2 cellular contexts compared by ENCODE assay signal in the genomic region with DNA sequence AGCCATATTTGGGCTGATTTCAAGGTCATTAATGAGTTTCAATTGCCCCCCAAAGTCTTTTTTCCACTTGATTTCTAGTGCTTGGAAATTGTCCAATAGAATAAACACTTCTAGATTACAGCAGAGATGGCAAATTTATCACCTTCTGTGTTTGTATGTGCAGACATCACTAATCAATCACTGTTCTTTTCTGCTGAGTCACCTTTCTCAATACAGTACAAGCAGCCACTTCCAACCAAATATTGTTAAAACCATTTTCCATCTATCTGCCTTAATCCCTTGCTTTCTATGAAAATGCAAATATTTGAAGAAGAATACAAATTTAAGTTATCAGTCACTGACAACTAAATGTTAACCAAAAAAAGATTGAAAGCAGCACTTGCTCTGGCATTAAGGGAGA.
TF ChIP-seq lines count a peak whose summit lies in the region.

No MANE protein-coding gene starts in this region.

TF ChIP-seq in HepG2, 621 proteins besides CTCF, POLR2A, EP300 and RAD21 (continued from another document):
- TF ChIP-seq, protein P1, sequence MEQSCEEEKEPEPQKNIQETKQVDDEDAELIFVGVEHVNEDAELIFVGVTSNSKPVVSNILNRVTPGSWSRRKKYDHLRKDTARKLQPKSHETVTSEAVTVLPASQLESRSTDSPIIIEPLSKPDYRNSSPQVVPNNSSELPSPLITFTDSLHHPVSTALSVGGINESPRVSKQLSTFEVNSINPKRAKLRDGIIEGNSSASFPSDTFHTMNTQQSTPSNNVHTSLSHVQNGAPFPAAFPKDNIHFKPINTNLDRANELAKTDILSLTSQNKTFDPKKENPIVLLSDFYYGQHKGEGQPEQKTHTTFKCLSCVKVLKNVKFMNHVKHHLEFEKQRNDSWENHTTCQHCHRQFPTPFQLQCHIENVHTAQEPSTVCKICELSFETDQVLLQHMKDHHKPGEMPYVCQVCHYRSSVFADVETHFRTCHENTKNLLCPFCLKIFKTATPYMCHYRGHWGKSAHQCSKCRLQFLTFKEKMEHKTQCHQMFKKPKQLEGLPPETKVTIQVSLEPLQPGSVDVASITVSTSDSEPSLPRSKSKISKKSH (CRISPR knock-in tag; IDR thresholded peaks at IDR 0.05; ENCODE audit: borderline replicate concordance), result no peak

TF ChIP-seq in GM23338, 12 proteins besides CTCF, POLR2A, EP300 and RAD21 (continued from another document):
- TF ChIP-seq, protein P2, sequence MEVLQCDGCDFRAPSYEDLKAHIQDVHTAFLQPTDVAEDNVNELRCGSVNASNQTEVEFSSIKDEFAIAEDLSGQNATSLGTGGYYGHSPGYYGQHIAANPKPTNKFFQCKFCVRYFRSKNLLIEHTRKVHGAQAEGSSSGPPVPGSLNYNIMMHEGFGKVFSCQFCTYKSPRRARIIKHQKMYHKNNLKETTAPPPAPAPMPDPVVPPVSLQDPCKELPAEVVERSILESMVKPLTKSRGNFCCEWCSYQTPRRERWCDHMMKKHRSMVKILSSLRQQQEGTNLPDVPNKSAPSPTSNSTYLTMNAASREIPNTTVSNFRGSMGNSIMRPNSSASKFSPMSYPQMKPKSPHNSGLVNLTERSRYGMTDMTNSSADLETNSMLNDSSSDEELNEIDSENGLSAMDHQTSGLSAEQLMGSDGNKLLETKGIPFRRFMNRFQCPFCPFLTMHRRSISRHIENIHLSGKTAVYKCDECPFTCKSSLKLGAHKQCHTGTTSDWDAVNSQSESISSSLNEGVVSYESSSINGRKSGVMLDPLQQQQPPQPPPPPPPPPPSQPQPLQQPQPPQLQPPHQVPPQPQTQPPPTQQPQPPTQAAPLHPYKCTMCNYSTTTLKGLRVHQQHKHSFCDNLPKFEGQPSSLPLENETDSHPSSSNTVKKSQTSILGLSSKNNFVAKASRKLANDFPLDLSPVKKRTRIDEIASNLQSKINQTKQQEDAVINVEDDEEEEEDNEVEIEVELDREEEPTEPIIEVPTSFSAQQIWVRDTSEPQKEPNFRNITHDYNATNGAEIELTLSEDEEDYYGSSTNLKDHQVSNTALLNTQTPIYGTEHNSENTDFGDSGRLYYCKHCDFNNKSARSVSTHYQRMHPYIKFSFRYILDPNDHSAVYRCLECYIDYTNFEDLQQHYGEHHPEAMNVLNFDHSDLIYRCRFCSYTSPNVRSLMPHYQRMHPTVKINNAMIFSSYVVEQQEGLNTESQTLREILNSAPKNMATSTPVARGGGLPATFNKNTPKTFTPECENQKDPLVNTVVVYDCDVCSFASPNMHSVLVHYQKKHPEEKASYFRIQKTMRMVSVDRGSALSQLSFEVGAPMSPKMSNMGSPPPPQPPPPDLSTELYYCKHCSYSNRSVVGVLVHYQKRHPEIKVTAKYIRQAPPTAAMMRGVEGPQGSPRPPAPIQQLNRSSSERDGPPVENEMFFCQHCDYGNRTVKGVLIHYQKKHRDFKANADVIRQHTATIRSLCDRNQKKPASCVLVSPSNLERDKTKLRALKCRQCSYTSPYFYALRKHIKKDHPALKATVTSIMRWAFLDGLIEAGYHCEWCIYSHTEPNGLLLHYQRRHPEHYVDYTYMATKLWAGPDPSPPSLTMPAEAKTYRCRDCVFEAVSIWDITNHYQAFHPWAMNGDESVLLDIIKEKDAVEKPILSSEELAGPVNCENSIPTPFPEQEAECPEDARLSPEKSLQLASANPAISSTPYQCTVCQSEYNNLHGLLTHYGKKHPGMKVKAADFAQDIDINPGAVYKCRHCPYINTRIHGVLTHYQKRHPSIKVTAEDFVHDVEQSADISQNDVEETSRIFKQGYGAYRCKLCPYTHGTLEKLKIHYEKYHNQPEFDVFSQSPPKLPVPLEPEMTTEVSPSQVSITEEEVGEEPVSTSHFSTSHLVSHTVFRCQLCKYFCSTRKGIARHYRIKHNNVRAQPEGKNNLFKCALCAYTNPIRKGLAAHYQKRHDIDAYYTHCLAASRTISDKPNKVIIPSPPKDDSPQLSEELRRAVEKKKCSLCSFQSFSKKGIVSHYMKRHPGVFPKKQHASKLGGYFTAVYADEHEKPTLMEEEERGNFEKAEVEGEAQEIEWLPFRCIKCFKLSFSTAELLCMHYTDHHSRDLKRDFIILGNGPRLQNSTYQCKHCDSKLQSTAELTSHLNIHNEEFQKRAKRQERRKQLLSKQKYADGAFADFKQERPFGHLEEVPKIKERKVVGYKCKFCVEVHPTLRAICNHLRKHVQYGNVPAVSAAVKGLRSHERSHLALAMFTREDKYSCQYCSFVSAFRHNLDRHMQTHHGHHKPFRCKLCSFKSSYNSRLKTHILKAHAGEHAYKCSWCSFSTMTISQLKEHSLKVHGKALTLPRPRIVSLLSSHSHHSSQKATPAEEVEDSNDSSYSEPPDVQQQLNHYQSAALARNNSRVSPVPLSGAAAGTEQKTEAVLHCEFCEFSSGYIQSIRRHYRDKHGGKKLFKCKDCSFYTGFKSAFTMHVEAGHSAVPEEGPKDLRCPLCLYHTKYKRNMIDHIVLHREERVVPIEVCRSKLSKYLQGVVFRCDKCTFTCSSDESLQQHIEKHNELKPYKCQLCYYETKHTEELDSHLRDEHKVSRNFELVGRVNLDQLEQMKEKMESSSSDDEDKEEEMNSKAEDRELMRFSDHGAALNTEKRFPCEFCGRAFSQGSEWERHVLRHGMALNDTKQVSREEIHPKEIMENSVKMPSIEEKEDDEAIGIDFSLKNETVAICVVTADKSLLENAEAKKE (CRISPR knock-in tag; IDR thresholded peaks at IDR 0.05), result no peak
